In genomic region chr15:43881944-43882343, GRCh38 we compare ENCODE assay signal across 1 cellular context.
TF ChIP-seq lines count a peak whose summit lies in the region.

No MANE protein-coding gene starts in this region.

TF ChIP-seq in K562, 482 proteins besides CTCF, POLR2A, EP300 and RAD21 (continued from another document):
- TF ChIP-seq ZBTB33 (CRISPR knock-in tag; IDR thresholded peaks at IDR 0.05) = peak; percentile 83
